16 cellular contexts compared by ENCODE assay signal in genomic region chr5:93674866-93675457, GRCh38.
DNase-seq lines count a peak whose midpoint lies in the region; ATAC-seq and TF ChIP-seq lines count a peak whose summit lies in the region.
"Had no signal": no experiment of that assay in that cellular context is flagged by ENCODE, and none has a peak within 500 bp of the region (broad histone marks: within the 10 kb centered on the region; RNA-seq: fewer than 3 reads in every experiment).

No MANE protein-coding gene starts in this region.

- no peaks in the 10 kb centered on the region for H3K36me3 Mint-ChIP-seq in type B pancreatic cell
- H3K36me3 Mint-ChIP-seq in activated CD4-positive, alpha-beta memory T cell treated with anti-CD3 and anti-CD28 coated beads, Interleukin-2, amount 10 ng/mL, durations not matched to agents 7 days and 5 days (ENCODE audit: low read depth), result no peaks in the 10 kb centered on the region
- H3K36me3 Mint-ChIP-seq: stimulated activated effector memory CD8-positive, alpha-beta T cell treated with anti-CD3 and anti-CD28 coated beads, Interleukin-12 subunit alpha, Interleukin-12 subunit beta, amount 100 ng/mL, for 72 hours had no signal

- H3K27me3 Mint-ChIP-seq in type B pancreatic cell, result peaks cover 5% of the 10 kb centered on the region
- H3K27me3 Mint-ChIP-seq in activated CD4-positive, alpha-beta memory T cell treated with anti-CD3 and anti-CD28 coated beads, Interleukin-2, amount 10 ng/mL, durations not matched to agents 7 days and 5 days, result no peaks in the 10 kb centered on the region
- H3K27me3 Mint-ChIP-seq: memory B cell, T-helper 17 cell had no signal

- POLR2A ChIA-PET in activated CD4-positive, alpha-beta memory T cell treated with anti-CD3 and anti-CD28 coated beads, Interleukin-2, amount 10 ng/mL, durations not matched to agents 7 days and 5 days (lab: Charles Lee), result no interaction called here

- intact Hi-C loops in posterior cingulate gyrus (cut with DNase I), result no loop called here

- peaks cover 4% of the 10 kb centered on the region for H3K9me3 Mint-ChIP-seq in type B pancreatic cell
- H3K9me3 Mint-ChIP-seq in activated CD4-positive, alpha-beta memory T cell treated with anti-CD3 and anti-CD28 coated beads, Interleukin-2, amount 10 ng/mL, durations not matched to agents 7 days and 5 days, result no peaks in the 10 kb centered on the region
- H3K9me3 Mint-ChIP-seq: activated naive CD4-positive, alpha-beta T cell treated with anti-CD3 and anti-CD28 coated beads for 36 hours; memory B cell; stimulated activated effector memory CD8-positive, alpha-beta T cell treated with anti-CD3 and anti-CD28 coated beads, Interleukin-12 subunit alpha, Interleukin-12 subunit beta, amount 100 ng/mL, for 72 hours had no signal

- CTCF ChIA-PET in activated CD4-positive, alpha-beta memory T cell treated with anti-CD3 and anti-CD28 coated beads, Interleukin-2, amount 10 ng/mL, durations not matched to agents 7 days and 5 days (lab: Charles Lee), result no interaction called here

- DNase-seq in type B pancreatic cell (ENCODE audit: extremely low spot score, unreplicated experiment) (no peak), posterior cingulate gyrus (no peak)
- DNase-seq in activated CD4-positive, CD25-positive, alpha-beta regulatory T cell (lab: John Stamatoyannopoulos, UW), result no peak
- no peak for DNase-seq in activated CD4-positive, alpha-beta memory T cell treated with anti-CD3 and anti-CD28 coated beads, Interleukin-2, amount 10 ng/mL, durations not matched to agents 7 days and 5 days
- DNase-seq: activated CD4-positive, alpha-beta T cell treated with anti-CD3 and anti-CD28 coated beads, Interleukin-2, amount 50 U/mL, for 4 hours; activated naive CD4-positive, alpha-beta T cell treated with anti-CD3 and anti-CD28 coated beads for 36 hours; hypothalamus; KG1; ovary; T-helper 17 cell had no signal

- H3K4me3 Mint-ChIP-seq in type B pancreatic cell, result no peak overlapping the region
- no peak overlapping the region for H3K4me3 Mint-ChIP-seq in activated CD4-positive, alpha-beta memory T cell treated with anti-CD3 and anti-CD28 coated beads, Interleukin-2, amount 10 ng/mL, durations not matched to agents 7 days and 5 days
- H3K4me3 Mint-ChIP-seq: activated naive CD4-positive, alpha-beta T cell treated with anti-CD3 and anti-CD28 coated beads for 36 hours; memory B cell; stimulated activated effector memory CD8-positive, alpha-beta T cell treated with anti-CD3 and anti-CD28 coated beads, Interleukin-12 subunit alpha, Interleukin-12 subunit beta, amount 100 ng/mL, for 72 hours; T-helper 17 cell had no signal

- ATAC-seq in GM18508 (IDR thresholded peaks at IDR 0.05; ENCODE audit: insufficient read depth, unreplicated experiment) (peak; percentile 50), GM19463 (IDR thresholded peaks at IDR 0.05; ENCODE audit: unreplicated experiment) (peak; percentile 59), HG02852 (IDR thresholded peaks at IDR 0.05; ENCODE audit: unreplicated experiment) (peak; percentile 63), HG03469 (IDR thresholded peaks at IDR 0.05; ENCODE audit: unreplicated experiment) (peak; percentile 31)
- ATAC-seq: stimulated activated effector memory CD8-positive, alpha-beta T cell treated with anti-CD3 and anti-CD28 coated beads, Interleukin-12 subunit alpha, Interleukin-12 subunit beta, amount 100 ng/mL, for 72 hours; T-helper 17 cell had no signal

- TF ChIP-seq CTCF in type B pancreatic cell (conservative IDR thresholded peaks at IDR 0.05), result no peak

- peaks cover 48% of the 10 kb centered on the region for H3K4me1 Mint-ChIP-seq in type B pancreatic cell (ENCODE audit: unreplicated experiment)
- no peaks in the 10 kb centered on the region for H3K4me1 Mint-ChIP-seq in activated CD4-positive, alpha-beta memory T cell treated with anti-CD3 and anti-CD28 coated beads, Interleukin-2, amount 10 ng/mL, durations not matched to agents 7 days and 5 days
- H3K4me1 Mint-ChIP-seq: stimulated activated effector memory CD8-positive, alpha-beta T cell treated with anti-CD3 and anti-CD28 coated beads, Interleukin-12 subunit alpha, Interleukin-12 subunit beta, amount 100 ng/mL, for 72 hours; T-helper 17 cell had no signal

- no peak overlapping the region for H3K27ac Mint-ChIP-seq in type B pancreatic cell
- H3K27ac Mint-ChIP-seq in activated CD4-positive, alpha-beta memory T cell treated with anti-CD3 and anti-CD28 coated beads, Interleukin-2, amount 10 ng/mL, durations not matched to agents 7 days and 5 days, result no peak overlapping the region
- H3K27ac Mint-ChIP-seq: activated naive CD4-positive, alpha-beta T cell treated with anti-CD3 and anti-CD28 coated beads for 36 hours; memory B cell; stimulated activated effector memory CD8-positive, alpha-beta T cell treated with anti-CD3 and anti-CD28 coated beads, Interleukin-12 subunit alpha, Interleukin-12 subunit beta, amount 100 ng/mL, for 72 hours; T-helper 17 cell had no signal
